In genomic region chr7:90791596-90791995, GRCh38 we compare ENCODE assay signal across 1 cellular context.
TF ChIP-seq lines count a peak whose summit lies in the region.

No MANE protein-coding gene starts in this region.

TF ChIP-seq in K562, 482 proteins besides CTCF, POLR2A, EP300 and RAD21 (continued from another document):
- TF ChIP-seq, protein P1, sequence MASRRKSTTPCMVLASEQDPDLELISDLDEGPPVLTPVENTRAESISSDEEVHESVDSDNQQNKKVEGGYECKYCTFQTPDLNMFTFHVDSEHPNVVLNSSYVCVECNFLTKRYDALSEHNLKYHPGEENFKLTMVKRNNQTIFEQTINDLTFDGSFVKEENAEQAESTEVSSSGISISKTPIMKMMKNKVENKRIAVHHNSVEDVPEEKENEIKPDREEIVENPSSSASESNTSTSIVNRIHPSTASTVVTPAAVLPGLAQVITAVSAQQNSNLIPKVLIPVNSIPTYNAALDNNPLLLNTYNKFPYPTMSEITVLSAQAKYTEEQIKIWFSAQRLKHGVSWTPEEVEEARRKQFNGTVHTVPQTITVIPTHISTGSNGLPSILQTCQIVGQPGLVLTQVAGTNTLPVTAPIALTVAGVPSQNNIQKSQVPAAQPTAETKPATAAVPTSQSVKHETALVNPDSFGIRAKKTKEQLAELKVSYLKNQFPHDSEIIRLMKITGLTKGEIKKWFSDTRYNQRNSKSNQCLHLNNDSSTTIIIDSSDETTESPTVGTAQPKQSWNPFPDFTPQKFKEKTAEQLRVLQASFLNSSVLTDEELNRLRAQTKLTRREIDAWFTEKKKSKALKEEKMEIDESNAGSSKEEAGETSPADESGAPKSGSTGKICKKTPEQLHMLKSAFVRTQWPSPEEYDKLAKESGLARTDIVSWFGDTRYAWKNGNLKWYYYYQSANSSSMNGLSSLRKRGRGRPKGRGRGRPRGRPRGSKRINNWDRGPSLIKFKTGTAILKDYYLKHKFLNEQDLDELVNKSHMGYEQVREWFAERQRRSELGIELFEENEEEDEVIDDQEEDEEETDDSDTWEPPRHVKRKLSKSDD (conservative IDR thresholded peaks at IDR 0.05; ENCODE audit: low read length) = no peak
- TF ChIP-seq SIN3A (IDR thresholded peaks at IDR 0.05; ENCODE audit: borderline replicate concordance in 2 of 2, control insufficient read depth in 1 of 2, low read depth in 2 of 2, low read length in 2 of 2) = no peak
- TF ChIP-seq, protein P2, sequence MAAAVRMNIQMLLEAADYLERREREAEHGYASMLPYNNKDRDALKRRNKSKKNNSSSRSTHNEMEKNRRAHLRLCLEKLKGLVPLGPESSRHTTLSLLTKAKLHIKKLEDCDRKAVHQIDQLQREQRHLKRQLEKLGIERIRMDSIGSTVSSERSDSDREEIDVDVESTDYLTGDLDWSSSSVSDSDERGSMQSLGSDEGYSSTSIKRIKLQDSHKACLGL (CRISPR knock-in tag; IDR thresholded peaks at IDR 0.05; ENCODE audit: borderline replicate concordance, poor library complexity, severe bottlenecking) = no peak
- no peak for TF ChIP-seq PREB (CRISPR knock-in tag; IDR thresholded peaks at IDR 0.05)
- no peak for TF ChIP-seq NCOR1 (IDR thresholded peaks at IDR 0.05)
- no peak for TF ChIP-seq RFX1 (IDR thresholded peaks at IDR 0.05)
- no peak for TF ChIP-seq TCF3 (CRISPR knock-in tag; IDR thresholded peaks at IDR 0.05)
- TF ChIP-seq GATAD2B (IDR thresholded peaks at IDR 0.05; ENCODE audit: borderline replicate concordance) = no peak
- no peak for TF ChIP-seq CEBPB (tag; IDR thresholded peaks at IDR 0.05)
- TF ChIP-seq, protein P3, sequence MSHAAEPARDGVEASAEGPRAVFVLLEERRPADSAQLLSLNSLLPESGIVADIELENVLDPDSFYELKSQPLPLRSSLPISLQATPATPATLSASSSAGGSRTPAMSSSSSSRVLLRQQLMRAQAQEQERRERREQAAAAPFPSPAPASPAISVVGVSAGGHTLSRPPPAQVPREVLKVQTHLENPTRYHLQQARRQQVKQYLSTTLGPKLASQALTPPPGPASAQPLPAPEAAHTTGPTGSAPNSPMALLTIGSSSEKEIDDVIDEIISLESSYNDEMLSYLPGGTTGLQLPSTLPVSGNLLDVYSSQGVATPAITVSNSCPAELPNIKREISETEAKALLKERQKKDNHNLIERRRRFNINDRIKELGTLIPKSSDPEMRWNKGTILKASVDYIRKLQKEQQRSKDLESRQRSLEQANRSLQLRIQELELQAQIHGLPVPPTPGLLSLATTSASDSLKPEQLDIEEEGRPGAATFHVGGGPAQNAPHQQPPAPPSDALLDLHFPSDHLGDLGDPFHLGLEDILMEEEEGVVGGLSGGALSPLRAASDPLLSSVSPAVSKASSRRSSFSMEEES (CRISPR knock-in tag; IDR thresholded peaks at IDR 0.05) = no peak
- no peak for TF ChIP-seq CEBPG (CRISPR knock-in tag; IDR thresholded peaks at IDR 0.05)
- TF ChIP-seq CEBPG (tag; conservative IDR thresholded peaks at IDR 0.05 in 1 of 2, IDR thresholded peaks at IDR 0.05 in 1 of 2) = no peak
- no peak for TF ChIP-seq NCOA6 (IDR thresholded peaks at IDR 0.05)
- no peak for TF ChIP-seq PHB (CRISPR knock-in tag; IDR thresholded peaks at IDR 0.05)
- no peak for TF ChIP-seq RFX5 (IDR thresholded peaks at IDR 0.05; ENCODE audit: low read depth, low read length)
- no peak for TF ChIP-seq SPI1 (IDR thresholded peaks at IDR 0.05; ENCODE audit: borderline replicate concordance, low read depth, low read length)
- TF ChIP-seq PCBP2 (IDR thresholded peaks at IDR 0.05; ENCODE audit: low read depth, low read length, poor library complexity, severe bottlenecking) = no peak
- no peak for TF ChIP-seq ZSCAN29 (IDR thresholded peaks at IDR 0.05)
